Comparison of ENCODE assay signal across 38 cellular contexts in the genomic region with DNA sequence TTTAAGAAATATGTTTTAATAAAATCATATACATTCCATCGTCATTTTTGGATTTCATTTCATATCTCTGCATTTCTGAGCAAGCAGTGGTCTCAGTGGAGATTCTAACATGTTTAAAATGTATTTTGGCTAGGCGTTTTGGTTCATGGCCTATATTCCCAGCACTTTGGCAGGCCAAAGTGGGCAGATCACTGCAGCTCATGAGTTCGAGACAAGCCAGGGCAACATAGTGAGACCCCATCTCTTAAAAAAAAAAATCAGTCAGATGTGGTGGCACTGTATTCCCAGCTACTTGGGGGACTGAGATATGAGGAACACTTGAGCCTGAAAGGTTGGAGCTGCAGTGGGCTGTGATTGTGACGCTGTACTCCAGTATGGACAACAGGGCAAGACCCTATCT.
"Had no signal": no experiment of that assay in that cellular context is flagged by ENCODE, and none has a peak within 500 bp of the region (broad histone marks: within the 10 kb centered on the region; RNA-seq: fewer than 3 reads in every experiment).

No MANE protein-coding gene starts in this region.

- DNase-seq: activated CD4-positive, alpha-beta memory T cell treated with anti-CD3 and anti-CD28 coated beads, Interleukin-2, amount 10 ng/mL, durations not matched to agents 7 days and 5 days; activated CD4-positive, alpha-beta T cell treated with anti-CD3 and anti-CD28 coated beads for 1 hour; activated CD4-positive, alpha-beta T cell treated with anti-CD3 and anti-CD28 coated beads for 36 hours; activated CD4-positive, alpha-beta T cell treated with anti-CD3 and anti-CD28 coated beads for 48 hours; activated CD4-positive, alpha-beta T cell treated with anti-CD3 and anti-CD28 coated beads, Interleukin-2, amount 10 ng/mL, durations not matched to agents 7 days and 5 days; activated CD4-positive, alpha-beta T cell treated with anti-CD3 and anti-CD28 coated beads, Interleukin-2, amount 50 U/mL, for 48 hours; activated CD4-positive, CD25-positive, alpha-beta regulatory T cell; activated CD8-positive, alpha-beta memory T cell treated with anti-CD3 and anti-CD28 coated beads for 24 hours; activated CD8-positive, alpha-beta memory T cell treated with anti-CD3 and anti-CD28 coated beads, Interleukin-2, amount 10 ng/mL, durations not matched to agents 7 days and 5 days; activated CD8-positive, alpha-beta memory T cell treated with anti-CD3 and anti-CD28 coated beads, Interleukin-2, amount 50 U/mL, for 48 hours; activated CD8-positive, alpha-beta T cell treated with anti-CD3 and anti-CD28 coated beads, Interleukin-2, amount 10 ng/mL, durations not matched to agents 7 days and 5 days; activated effector memory CD4-positive, alpha-beta T cell treated with Interleukin-2 at 50 U/mL for 16 hours; activated gamma-delta T cell; activated naive CD4-positive, alpha-beta T cell treated with anti-CD3 and anti-CD28 coated beads, Interleukin-2, amount 10 ng/mL, durations not matched to agents 7 days and 5 days; activated naive CD4-positive, alpha-beta T cell treated with Interleukin-2 at 50 U/mL for 16 hours; activated naive CD8-positive, alpha-beta T cell treated with anti-CD3 and anti-CD28 coated beads, Interleukin-2, amount 10 ng/mL, durations not matched to agents 7 days and 5 days; activated naive CD8-positive, alpha-beta T cell treated with anti-CD3 and anti-CD28 coated beads, Interleukin-2, amount 50 U/mL, for 24 hours; activated T-cell treated with anti-CD3 and anti-CD28 coated beads, Interleukin-2, amount 50 U/mL, for 4 hours; amygdala; anterior cingulate cortex; caudate nucleus; cerebellar nuclear complex; T-helper 1 cell; T-helper 2 cell; T-helper 9 cell had no signal

- H3K4me3 Mint-ChIP-seq: activated CD4-positive, alpha-beta memory T cell treated with anti-CD3 and anti-CD28 coated beads, Interleukin-2, amount 10 ng/mL, durations not matched to agents 7 days and 5 days; activated CD4-positive, alpha-beta T cell treated with anti-CD3 and anti-CD28 coated beads for 36 hours; activated CD4-positive, alpha-beta T cell treated with anti-CD3 and anti-CD28 coated beads, Interleukin-2, amount 10 ng/mL, durations not matched to agents 7 days and 5 days; activated CD8-positive, alpha-beta memory T cell treated with anti-CD3 and anti-CD28 coated beads, Interleukin-2, amount 10 ng/mL, durations not matched to agents 7 days and 5 days; activated CD8-positive, alpha-beta T cell treated with anti-CD3 and anti-CD28 coated beads, Interleukin-2, amount 10 ng/mL, durations not matched to agents 7 days and 5 days; activated naive CD4-positive, alpha-beta T cell treated with anti-CD3 and anti-CD28 coated beads, Interleukin-2, amount 10 ng/mL, durations not matched to agents 7 days and 5 days; activated naive CD4-positive, alpha-beta T cell treated with anti-CD3 and anti-CD28 coated beads, Interleukin-2, amount 50 U/mL, for 24 hours; activated naive CD8-positive, alpha-beta T cell; activated naive CD8-positive, alpha-beta T cell treated with anti-CD3 and anti-CD28 coated beads, Interleukin-2, amount 10 ng/mL, durations not matched to agents 7 days and 5 days; activated naive CD8-positive, alpha-beta T cell treated with anti-CD3 and anti-CD28 coated beads, Interleukin-2, amount 50 U/mL, for 24 hours; activated T-cell treated with anti-CD3 and anti-CD28 coated beads, Interleukin-2, amount 50 U/mL, for 4 hours; brain; central memory CD8-positive, alpha-beta T cell; T-helper 1 cell treated with Interleukin-12 subunit alpha and Interleukin-12 subunit beta and Interleukin-4 antibody, amounts not matched to agents 30 μg/mL and 1 μg/mL, for 36 hours; T-helper 2 cell treated with Interferon-gamma antibody and Interleukin-4, amounts not matched to agents 5 μg/mL and 100 μg/mL, for 36 hours had no signal

- H3K4me1 Mint-ChIP-seq: activated CD4-positive, alpha-beta T cell treated with anti-CD3 and anti-CD28 coated beads for 36 hours; activated naive CD4-positive, alpha-beta T cell treated with anti-CD3 and anti-CD28 coated beads, Interleukin-2, amount 50 U/mL, for 24 hours; activated naive CD8-positive, alpha-beta T cell treated with anti-CD3 and anti-CD28 coated beads, Interleukin-2, amount 50 U/mL, for 24 hours; brain; central memory CD8-positive, alpha-beta T cell had no signal

- ATAC-seq: activated CD4-positive, alpha-beta T cell treated with anti-CD3 and anti-CD28 coated beads for 36 hours; activated CD4-positive, CD25-positive, alpha-beta regulatory T cell treated with anti-CD3 and anti-CD28 coated beads, Interleukin-2, amount 50 U/mL, for 24 hours; activated CD8-positive, alpha-beta memory T cell treated with anti-CD3 and anti-CD28 coated beads, Interleukin-2, amount 10 ng/mL, durations not matched to agents 7 days and 5 days; activated CD8-positive, alpha-beta T cell treated with anti-CD3 and anti-CD28 coated beads, Interleukin-2, amount 10 ng/mL, durations not matched to agents 7 days and 5 days; activated naive CD8-positive, alpha-beta T cell treated with anti-CD3 and anti-CD28 coated beads, Interleukin-2, amount 50 U/mL, for 24 hours; activated T-cell treated with anti-CD3 and anti-CD28 coated beads, Interleukin-2, amount 50 U/mL, for 4 hours had no signal

- H3K27me3 Mint-ChIP-seq: activated CD4-positive, alpha-beta memory T cell treated with anti-CD3 and anti-CD28 coated beads, Interleukin-2, amount 10 ng/mL, durations not matched to agents 7 days and 5 days; activated CD4-positive, alpha-beta T cell treated with anti-CD3 and anti-CD28 coated beads for 36 hours; activated CD4-positive, alpha-beta T cell treated with anti-CD3 and anti-CD28 coated beads, Interleukin-2, amount 10 ng/mL, durations not matched to agents 7 days and 5 days; activated CD8-positive, alpha-beta memory T cell treated with anti-CD3 and anti-CD28 coated beads, Interleukin-2, amount 10 ng/mL, durations not matched to agents 7 days and 5 days; activated naive CD4-positive, alpha-beta T cell treated with anti-CD3 and anti-CD28 coated beads, Interleukin-2, amount 10 ng/mL, durations not matched to agents 7 days and 5 days; activated naive CD4-positive, alpha-beta T cell treated with anti-CD3 and anti-CD28 coated beads, Interleukin-2, amount 50 U/mL, for 24 hours; activated naive CD8-positive, alpha-beta T cell; activated naive CD8-positive, alpha-beta T cell treated with anti-CD3 and anti-CD28 coated beads, Interleukin-2, amount 10 ng/mL, durations not matched to agents 7 days and 5 days; activated naive CD8-positive, alpha-beta T cell treated with anti-CD3 and anti-CD28 coated beads, Interleukin-2, amount 50 U/mL, for 24 hours; brain; central memory CD8-positive, alpha-beta T cell had no signal

- H3K9me3 Mint-ChIP-seq: activated CD4-positive, alpha-beta memory T cell treated with anti-CD3 and anti-CD28 coated beads, Interleukin-2, amount 10 ng/mL, durations not matched to agents 7 days and 5 days; activated CD4-positive, alpha-beta T cell treated with anti-CD3 and anti-CD28 coated beads, Interleukin-2, amount 10 ng/mL, durations not matched to agents 7 days and 5 days; activated naive CD4-positive, alpha-beta T cell treated with anti-CD3 and anti-CD28 coated beads, Interleukin-2, amount 10 ng/mL, durations not matched to agents 7 days and 5 days; activated naive CD4-positive, alpha-beta T cell treated with anti-CD3 and anti-CD28 coated beads, Interleukin-2, amount 50 U/mL, for 24 hours; activated naive CD8-positive, alpha-beta T cell treated with anti-CD3 and anti-CD28 coated beads, Interleukin-2, amount 10 ng/mL, durations not matched to agents 7 days and 5 days; activated naive CD8-positive, alpha-beta T cell treated with anti-CD3 and anti-CD28 coated beads, Interleukin-2, amount 50 U/mL, for 24 hours; activated T-cell treated with anti-CD3 and anti-CD28 coated beads, Interleukin-2, amount 50 U/mL, for 4 hours; activated T-helper 2 cell treated with anti-CD3 and anti-CD28 coated beads, Interferon-gamma antibody, Interleukin-2, Interleukin-4, amounts not matched to agents 10 μg/mL and 5 μg/mL and 100 μg/mL, durations not matched to agents 14 hours and 24 hours and 36 hours; brain; central memory CD8-positive, alpha-beta T cell; T-helper 1 cell treated with Interleukin-12 subunit alpha and Interleukin-12 subunit beta and Interleukin-4 antibody, amounts not matched to agents 30 μg/mL and 1 μg/mL, for 36 hours; T-helper 2 cell treated with Interferon-gamma antibody and Interleukin-4, amounts not matched to agents 5 μg/mL and 100 μg/mL, for 36 hours had no signal

- FAIRE-seq: bronchial epithelial cell, TTC549 had no signal

- H3K4me3 ChIP-seq: ascending aorta, cardiac muscle cell had no signal

- H3K27ac ChIP-seq: ascending aorta, cardiac muscle cell, VCaP had no signal

- H3K27me3 ChIP-seq: ascending aorta, cardiac muscle cell had no signal

- H3K27ac Mint-ChIP-seq: activated CD4-positive, alpha-beta memory T cell treated with anti-CD3 and anti-CD28 coated beads, Interleukin-2, amount 10 ng/mL, durations not matched to agents 7 days and 5 days; activated CD4-positive, alpha-beta T cell treated with anti-CD3 and anti-CD28 coated beads for 36 hours; activated CD4-positive, alpha-beta T cell treated with anti-CD3 and anti-CD28 coated beads, Interleukin-2, amount 10 ng/mL, durations not matched to agents 7 days and 5 days; activated CD8-positive, alpha-beta memory T cell treated with anti-CD3 and anti-CD28 coated beads, Interleukin-2, amount 10 ng/mL, durations not matched to agents 7 days and 5 days; activated CD8-positive, alpha-beta T cell treated with anti-CD3 and anti-CD28 coated beads, Interleukin-2, amount 10 ng/mL, durations not matched to agents 7 days and 5 days; activated naive CD4-positive, alpha-beta T cell treated with anti-CD3 and anti-CD28 coated beads, Interleukin-2, amount 10 ng/mL, durations not matched to agents 7 days and 5 days; activated naive CD4-positive, alpha-beta T cell treated with anti-CD3 and anti-CD28 coated beads, Interleukin-2, amount 50 U/mL, for 24 hours; activated naive CD8-positive, alpha-beta T cell; activated naive CD8-positive, alpha-beta T cell treated with anti-CD3 and anti-CD28 coated beads, Interleukin-2, amount 10 ng/mL, durations not matched to agents 7 days and 5 days; activated naive CD8-positive, alpha-beta T cell treated with anti-CD3 and anti-CD28 coated beads, Interleukin-2, amount 50 U/mL, for 24 hours; activated T-helper 2 cell treated with anti-CD3 and anti-CD28 coated beads, Interferon-gamma antibody, Interleukin-2, Interleukin-4, amounts not matched to agents 10 μg/mL and 5 μg/mL and 100 μg/mL, durations not matched to agents 14 hours and 24 hours and 36 hours; T-helper 1 cell treated with Interleukin-12 subunit alpha and Interleukin-12 subunit beta and Interleukin-4 antibody, amounts not matched to agents 30 μg/mL and 1 μg/mL, for 36 hours; T-helper 2 cell treated with Interferon-gamma antibody and Interleukin-4, amounts not matched to agents 5 μg/mL and 100 μg/mL, for 36 hours had no signal

- H3K9me3 ChIP-seq: ascending aorta had no signal

- H3K4me1 ChIP-seq: ascending aorta had no signal
